31 cellular contexts compared by ENCODE assay signal in the genomic region with DNA sequence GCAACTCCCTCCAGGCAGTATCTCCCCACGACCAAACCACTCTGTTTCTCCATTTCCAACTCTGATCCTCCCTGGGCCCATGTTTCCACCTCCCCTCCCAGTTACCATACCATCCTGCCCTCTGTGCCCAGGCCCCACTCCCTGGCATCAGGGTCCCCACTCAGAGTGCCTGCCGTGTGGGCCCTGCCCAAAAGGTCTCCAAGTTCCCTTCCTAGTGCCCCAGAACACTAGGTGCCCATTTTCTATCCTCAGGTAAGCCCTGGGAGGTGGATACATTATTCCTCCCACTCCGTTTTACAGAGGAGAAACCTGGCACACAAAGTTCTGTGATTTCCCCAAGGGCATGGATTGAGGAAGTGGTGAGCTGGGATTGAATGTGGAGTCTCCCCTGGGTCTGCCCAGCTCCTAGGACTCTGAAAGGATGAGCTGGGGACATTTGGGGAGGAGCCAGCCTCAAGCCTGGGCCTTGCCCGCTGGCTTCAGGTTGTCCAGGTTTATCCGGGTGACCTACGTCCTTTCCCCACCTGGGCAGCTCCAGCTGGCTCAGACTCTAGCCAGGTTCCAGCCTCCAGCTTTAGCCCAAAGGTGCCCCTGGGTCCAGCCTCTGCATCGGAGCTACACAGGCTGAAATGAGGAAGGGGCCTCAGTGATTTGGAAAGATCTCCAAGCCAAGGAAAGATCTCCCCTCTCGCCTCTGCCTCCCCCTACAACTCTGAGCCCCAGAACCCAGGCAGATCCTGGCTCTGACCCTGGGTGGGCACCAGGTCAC. TPM values are rescaled to one million over a fixed set of nuclear protein-coding genes. Genes with fewer than 3 reads are reported as not detected.
"Had no signal": no experiment of that assay in that cellular context is flagged by ENCODE, and none has a peak within 500 bp of the region (broad histone marks: within the 10 kb centered on the region; RNA-seq: fewer than 3 reads in every experiment).

No MANE protein-coding gene starts in this region.

- H3K4me1 ChIP-seq: colonic mucosa, parathyroid adenoma had no signal

- H3K4me2 ChIP-seq: hepatocyte had no signal

- FAIRE-seq: frontal cortex had no signal

- H3K27me3 Mint-ChIP-seq: central memory CD8-positive, alpha-beta T cell; stimulated activated naive CD8-positive, alpha-beta T cell treated with anti-CD3 and anti-CD28 coated beads, Interleukin-15, Interleukin-2, amounts not matched to agents 100 ng/mL and 50 ng/mL, for 24 hours had no signal

- H3K27ac ChIP-seq: ascending aorta, brain microvascular endothelial cell, colonic mucosa, esophagus muscularis mucosa, hepatocyte, left lung, neutrophil, parathyroid adenoma, right lobe of liver, skin epidermis, thyroid gland had no signal

- H3K36me3 Mint-ChIP-seq: immature natural killer cell, natural killer cell had no signal

- H2AFZ ChIP-seq: hepatocyte, parathyroid adenoma had no signal

- H3K9me3 Mint-ChIP-seq: activated CD4-positive, alpha-beta memory T cell treated with anti-CD3 and anti-CD28 coated beads for 36 hours; central memory CD8-positive, alpha-beta T cell; immature natural killer cell; natural killer cell; stimulated activated naive CD8-positive, alpha-beta T cell treated with anti-CD3 and anti-CD28 coated beads, Interleukin-15, Interleukin-2, amounts not matched to agents 100 ng/mL and 50 ng/mL, for 24 hours had no signal

- H3K4me3 ChIP-seq: ascending aorta, colonic mucosa, esophagus muscularis mucosa, hepatocyte, left lung, lung, right lobe of liver, skin epidermis, thyroid gland had no signal

- DNase-seq: activated CD4-positive, alpha-beta memory T cell treated with anti-CD3 and anti-CD28 coated beads for 36 hours; activated gamma-delta T cell; activated naive CD4-positive, alpha-beta T cell treated with anti-CD3 and anti-CD28 coated beads, Interleukin-2, amount 50 U/mL, for 16 hours; activated T-cell treated with anti-CD3 and anti-CD28 coated beads, Interleukin-2, amount 50 U/mL, for 48 hours; brain microvascular endothelial cell; colonic mucosa; glutamatergic neuron; immature natural killer cell; midbrain; natural killer cell; stimulated activated CD4-positive, alpha-beta T cell treated with anti-CD3 and anti-CD28 coated beads, Interleukin-1b, Interleukin-23, amount 100 ng/mL, for 48 hours; substantia nigra; T-helper 9 cell; thyroid gland had no signal

- ATAC-seq: left lung, natural killer cell had no signal

- H3K9me3 ChIP-seq: ascending aorta, colonic mucosa, esophagus muscularis mucosa, left lung, neutrophil, right lobe of liver, thyroid gland had no signal

- H3K36me3 ChIP-seq: ascending aorta, brain microvascular endothelial cell, colonic mucosa, esophagus muscularis mucosa, left lung, neutrophil, right lobe of liver, thyroid gland had no signal

- H3K27me3 ChIP-seq: ascending aorta, brain microvascular endothelial cell, colonic mucosa, esophagus muscularis mucosa, hepatocyte, left lung, right lobe of liver, thyroid gland had no signal

- H3K9ac ChIP-seq: parathyroid adenoma had no signal

- H3K27ac Mint-ChIP-seq: activated CD4-positive, alpha-beta memory T cell treated with anti-CD3 and anti-CD28 coated beads for 36 hours; immature natural killer cell; natural killer cell; stimulated activated naive CD8-positive, alpha-beta T cell treated with anti-CD3 and anti-CD28 coated beads, Interleukin-15, Interleukin-2, amounts not matched to agents 100 ng/mL and 50 ng/mL, for 24 hours had no signal

- H3K4me3 Mint-ChIP-seq: activated CD4-positive, alpha-beta memory T cell treated with anti-CD3 and anti-CD28 coated beads for 36 hours; central memory CD8-positive, alpha-beta T cell; immature natural killer cell; natural killer cell; stimulated activated naive CD8-positive, alpha-beta T cell treated with anti-CD3 and anti-CD28 coated beads, Interleukin-15, Interleukin-2, amounts not matched to agents 100 ng/mL and 50 ng/mL, for 24 hours had no signal

RNA-seq across cellular contexts. Expression of a gene that starts 2.2 kb away (rescaled TPM):
- total RNA-seq: activated CD4-positive, alpha-beta memory T cell treated with anti-CD3 and anti-CD28 coated beads for 36 hours; ascending aorta; colonic mucosa; esophagus muscularis mucosa; frontal cortex; hepatocyte; kidney epithelial cell; left lung; lung; natural killer cell; pulmonary artery endothelial cell; right lobe of liver; T-helper 1 cell treated with Interleukin-12 subunit alpha and Interleukin-12 subunit beta and Interleukin-4 antibody, amounts not matched to agents 30 ng/mL and 1 ng/mL, for 36 hours; thyroid gland; ureter had no signal
- polyA plus RNA-seq: adipose tissue, hepatocyte, immature natural killer cell, lung had no signal

RNA-seq across cellular contexts. Expression of a gene that starts 27.5 kb away (rescaled TPM):
- total RNA-seq: activated CD4-positive, alpha-beta memory T cell treated with anti-CD3 and anti-CD28 coated beads for 36 hours; ascending aorta; colonic mucosa; hepatocyte; natural killer cell; T-helper 1 cell treated with Interleukin-12 subunit alpha and Interleukin-12 subunit beta and Interleukin-4 antibody, amounts not matched to agents 30 ng/mL and 1 ng/mL, for 36 hours had no signal
- polyA plus RNA-seq: hepatocyte, immature natural killer cell had no signal

RNA-seq across cellular contexts. Expression of a gene that starts 40.7 kb away (rescaled TPM):
- total RNA-seq: ascending aorta, hepatocyte had no signal
